ENCODE assay signal across 23 cellular contexts in the genomic region with DNA sequence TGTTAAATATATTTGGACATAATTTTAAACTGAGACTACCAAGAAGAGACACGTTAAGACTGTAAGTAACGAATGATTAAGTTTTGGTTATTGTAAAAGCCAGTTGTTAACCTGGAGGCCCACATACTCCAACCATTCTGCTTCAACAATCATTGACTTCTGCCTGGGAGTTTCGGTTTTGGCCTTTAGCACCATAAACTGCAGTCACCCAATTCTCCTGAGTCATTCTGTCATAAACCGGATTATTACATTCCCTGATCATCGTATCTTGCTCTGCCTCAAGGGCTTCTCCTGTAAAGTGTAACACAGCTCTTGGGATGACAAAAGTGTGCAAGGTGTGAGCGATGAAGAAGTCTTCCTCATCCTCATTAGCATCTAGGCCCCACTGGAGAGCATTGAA. TPM values are rescaled to one million over a fixed set of nuclear protein-coding genes. Genes with fewer than 3 reads are reported as not detected.
DNase-seq lines count a peak whose midpoint lies in the region; ATAC-seq, FAIRE-seq and TF ChIP-seq lines count a peak whose summit lies in the region.
"Had no signal": no experiment of that assay in that cellular context is flagged by ENCODE, and none has a peak within 500 bp of the region (broad histone marks: within the 10 kb centered on the region; RNA-seq: fewer than 3 reads in every experiment).

No MANE protein-coding gene starts in this region.

- CTCF ChIA-PET in PC-3 (lab: Charles Lee): no interaction called here

- no peaks in the 10 kb centered on the region for H3K9me2 ChIP-seq in PC-3 (replicated peaks; ENCODE audit: low read length)

- H3K4me3 ChIP-seq in PC-3 (ENCODE audit: low read length) (no peak overlapping the region), colonic mucosa (no peak overlapping the region), pancreas (no peak overlapping the region)
- H3K4me3 ChIP-seq: BLaER1, GM23248, HAP-1 had no signal

- BruUV-seq in PC-3 (replicated peaks; lab: Mats Ljungman, UMichigan): no TSS peak

- 80 to 81% methylated on average over 6 of the region's 6 CpGs for WGBS in pancreas, 2 donors

- H3K4me1 ChIP-seq in PC-3 (ENCODE audit: insufficient read depth, low read length): no peaks in the 10 kb centered on the region
- no peaks in the 10 kb centered on the region for H3K4me1 ChIP-seq in colonic mucosa
- no peaks in the 10 kb centered on the region for H3K4me1 ChIP-seq in pancreas
- H3K4me1 ChIP-seq: BLaER1, HAP-1 had no signal

- H3K27ac ChIP-seq in PC-3 (ENCODE audit: low read length) (no peak overlapping the region), colonic mucosa (peak overlapping the region; percentile 25), pancreas (no peak overlapping the region)
- H3K27ac ChIP-seq: 22Rv1, BLaER1, GM23248 had no signal

- H3K79me2 ChIP-seq in PC-3 (ENCODE audit: low read length): no peaks in the 10 kb centered on the region

- no peaks in the 10 kb centered on the region for H3F3A ChIP-seq in PC-3 (ENCODE audit: low read length, unreplicated experiment)

- in situ Hi-C loops in GM13976 (cut with MboI; ENCODE audit: low sequenced_read_pairs, unreplicated experiment): no loop called here

- no peak overlapping the region for H3K4me2 ChIP-seq in PC-3 (ENCODE audit: low read length)
- H3K4me2 ChIP-seq: BLaER1 had no signal

- intact Hi-C loops in PC-3 (cut with micrococcal nuclease) (no loop called here), colonic mucosa (cut with DNase I) (no loop called here), pancreas (cut with DNase I) (no loop called here)

- H3K9me3 ChIP-seq in PC-3 (ENCODE audit: low read length) (no peaks in the 10 kb centered on the region), colonic mucosa (no peaks in the 10 kb centered on the region), pancreas (no peaks in the 10 kb centered on the region)
- H3K9me3 ChIP-seq: BLaER1, HAP-1 had no signal

- ATAC-seq in PC-3 (no peak), pancreas (no peak)

- H3K36me3 ChIP-seq in PC-3 (ENCODE audit: low read depth, low read length) (no peaks in the 10 kb centered on the region), colonic mucosa (no peaks in the 10 kb centered on the region), pancreas (no peaks in the 10 kb centered on the region)
- H3K36me3 ChIP-seq: BLaER1, HAP-1 had no signal

- no peak for TF ChIP-seq CTCF in PC-3 (conservative IDR thresholded peaks at IDR 0.05; ENCODE audit: low read depth, low read length)
- no peak for TF ChIP-seq CTCF in colonic mucosa (IDR thresholded peaks at IDR 0.05)
- TF ChIP-seq CTCF in pancreas (IDR thresholded peaks at IDR 0.05): no peak
- no peak for TF ChIP-seq CTCF in GM13976 (IDR thresholded peaks at IDR 0.05; ENCODE audit: borderline replicate concordance, control extremely low read depth, extremely low read depth, insufficient read depth, missing control alignments)

- H2AFZ ChIP-seq in PC-3 (ENCODE audit: low read length): no peak overlapping the region
- H2AFZ ChIP-seq: GM23248 had no signal

- H3K27me3 ChIP-seq in PC-3 (ENCODE audit: low read length): no peaks in the 10 kb centered on the region
- H3K27me3 ChIP-seq in colonic mucosa: no peaks in the 10 kb centered on the region
- peaks cover 0 to 34% (median 0%) of the 10 kb centered on the region in 4 donors for H3K27me3 ChIP-seq in pancreas

- peak; percentile 20 for FAIRE-seq in pancreas (lab: Jason Lieb, UNC)
- FAIRE-seq: G401.6, GM12891, GM18507 had no signal

- H3K9ac ChIP-seq in PC-3 (ENCODE audit: low read length) (no peak overlapping the region), colonic mucosa (ENCODE audit: low read depth in 2 of 2, low read length in 2 of 2) (no peak overlapping the region)
- H3K9ac ChIP-seq: BLaER1, GM23248 had no signal

- DNase-seq in DMS53 (lab: John Stamatoyannopoulos, UW) (peak; percentile 11), DMS53 treated with DMSO at 0.1 percent for 48 hours (lab: John Stamatoyannopoulos, UW; ENCODE audit: unreplicated experiment) (no peak), PC-3 (peak; percentile 27), colonic mucosa (peak; percentile 49), pancreas (no peak), GM13976 (ENCODE audit: low spot score) (no peak), SHP77 (lab: John Stamatoyannopoulos, UW) (no peak), UCSD-AML1 (lab: John Stamatoyannopoulos, UW; ENCODE audit: unreplicated experiment) (no peak)
- DNase-seq: CD4-positive, alpha-beta memory T cell; DMS153; DND-41; GM23248 had no signal

- POLR2A ChIA-PET in PC-3 (lab: Charles Lee; ENCODE audit: unreplicated experiment): no interaction called here

- no peaks in the 10 kb centered on the region for H4K20me1 ChIP-seq in PC-3 (ENCODE audit: low read length)
- H4K20me1 ChIP-seq: BLaER1 had no signal

RNA-seq across cellular contexts. Expression of a gene that starts 46.9 kb away (rescaled TPM):
- total RNA-seq in PC-3 (2014; rRNA removed) (not detected in 2 replicates), colonic mucosa (not detected), pancreas (not detected)
- polyA plus RNA-seq in pancreas: not detected
- total RNA-seq: A673; CD4-positive, alpha-beta memory T cell; GM23248; H4; HT1080 had no signal
- polyA plus RNA-seq: AG04450; CD14-positive monocyte; CD4-positive, alpha-beta memory T cell; GM23248 had no signal

Comparison
In these comparisons a context has a peak if more than half of its experiments do, and no peak if none do; other contexts are left out.
1. DNase-seq: peak in DMS53 (single experiment), PC-3 (single experiment) and colonic mucosa (single experiment); none in DMS53 treated with DMSO at 0.1 percent for 48 hours (single experiment), pancreas (0 of 6), GM13976 (single experiment), SHP77 (0 of 2) and UCSD-AML1 (single experiment).